Comparison of ENCODE assay signal across 13 cellular contexts in the genomic region with DNA sequence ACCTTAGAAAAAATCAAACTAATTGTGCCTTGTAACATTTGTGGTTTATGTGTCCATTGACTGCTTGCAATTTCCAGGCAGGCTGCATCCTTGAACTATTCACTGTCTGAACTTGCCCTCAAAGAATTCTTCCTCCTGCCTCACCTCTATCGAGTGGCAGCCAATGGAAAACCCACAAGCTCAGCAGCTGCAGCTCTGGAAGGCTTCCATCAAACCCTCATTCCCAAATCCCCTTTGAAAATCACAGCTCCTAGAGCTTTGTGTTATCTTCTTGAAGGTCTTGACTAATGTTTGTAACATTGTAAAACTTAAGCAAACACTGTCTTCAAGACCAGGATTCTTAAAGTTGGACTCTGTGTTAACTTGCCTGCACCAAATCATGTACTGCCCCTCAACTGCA.
DNase-seq lines count a peak whose midpoint lies in the region; ATAC-seq, FAIRE-seq and TF ChIP-seq lines count a peak whose summit lies in the region.
"Had no signal": no experiment of that assay in that cellular context is flagged by ENCODE, and none has a peak within 500 bp of the region (broad histone marks: within the 10 kb centered on the region; RNA-seq: fewer than 3 reads in every experiment).

No MANE protein-coding gene starts in this region.

- TF ChIP-seq CTCF in AG04449 (IDR thresholded peaks at IDR 0.05; ENCODE audit: insufficient read depth, low read length, missing control alignments), result no peak
- TF ChIP-seq CTCF in bronchial epithelial cell (IDR thresholded peaks at IDR 0.05; ENCODE audit: insufficient read depth, low read length, severe bottlenecking), result no peak
- TF ChIP-seq CTCF in mesothelial cell of epicardium (IDR thresholded peaks at IDR 0.05; ENCODE audit: unreplicated experiment), result no peak

- H3K27me3 Mint-ChIP-seq in mesothelial cell of epicardium (ENCODE audit: low read depth), result no peaks in the 10 kb centered on the region
- H3K27me3 Mint-ChIP-seq: activated T-helper 17 cell treated with anti-CD3 and anti-CD28 coated beads, Interleukin-2, amount 50 U/mL, for 72 hours; B cell had no signal

- ATAC-seq in activated naive CD4-positive, alpha-beta T cell treated with anti-CD3 and anti-CD28 coated beads, Interleukin-2, amount 50 U/mL, for 72 hours, result no peak
- ATAC-seq in GM18858 (IDR thresholded peaks at IDR 0.05; ENCODE audit: unreplicated experiment), result no peak
- ATAC-seq: activated CD4-positive, CD25-positive, alpha-beta regulatory T cell treated with anti-CD3 and anti-CD28 coated beads, Interleukin-2, amount 50 U/mL, for 24 hours; activated T-helper 17 cell treated with anti-CD3 and anti-CD28 coated beads, Interleukin-2, amount 50 U/mL, for 72 hours had no signal

- H3K4me3 Mint-ChIP-seq in mesothelial cell of epicardium, result no peak overlapping the region
- H3K4me3 Mint-ChIP-seq: activated T-helper 17 cell treated with anti-CD3 and anti-CD28 coated beads, Interleukin-2, amount 50 U/mL, for 72 hours; B cell had no signal

- H3K9me3 ChIP-seq in HAP-1, result no peaks in the 10 kb centered on the region
- H3K9me3 ChIP-seq: tibial nerve had no signal

- H3K36me3 ChIP-seq in bronchial epithelial cell (ENCODE audit: control insufficient read depth, insufficient read depth, low read length) (no peaks in the 10 kb centered on the region), HAP-1 (replicated peaks) (no peaks in the 10 kb centered on the region)
- H3K36me3 ChIP-seq: tibial nerve had no signal

- POLR2A ChIA-PET in AG04449 (lab: Yijun Ruan, JAX), result interaction anchor here (0.9 to 1.2 kb wide), 2 partner anchors 187 to 236 kb away, joined by 3 to 4 read pairs; no protein-coding TSS in a partner anchor

- FAIRE-seq in HTR-8/SVneo (lab: Jason Lieb, UNC), result peak; percentile 4
- no peak for FAIRE-seq in bronchial epithelial cell (lab: Jason Lieb, UNC)

- H3K27ac Mint-ChIP-seq in mesothelial cell of epicardium, result peak overlapping the region; percentile 94
- no peak overlapping the region for H3K27ac Mint-ChIP-seq in activated naive CD4-positive, alpha-beta T cell treated with anti-CD3 and anti-CD28 coated beads, Interleukin-2, amount 50 U/mL, for 72 hours
- H3K27ac Mint-ChIP-seq: activated T-helper 17 cell treated with anti-CD3 and anti-CD28 coated beads, Interleukin-2, amount 50 U/mL, for 72 hours; B cell had no signal

- no peaks in the 10 kb centered on the region for H3K27me3 ChIP-seq in bronchial epithelial cell (ENCODE audit: control insufficient read depth, insufficient read depth, low read length)
- no peaks in the 10 kb centered on the region for H3K27me3 ChIP-seq in HAP-1 (ENCODE audit: low read depth)
- H3K27me3 ChIP-seq: tibial nerve had no signal

- H3K4me3 ChIP-seq in AG04449 (ENCODE audit: low read depth, low read length) (no peak overlapping the region), bronchial epithelial cell (ENCODE audit: low read depth, low read length) (no peak overlapping the region), HAP-1 (no peak overlapping the region)
- H3K4me3 ChIP-seq: tibial nerve had no signal

- no peaks in the 10 kb centered on the region for H3K36me3 Mint-ChIP-seq in mesothelial cell of epicardium
- peaks cover 5 to 10% of the 10 kb centered on the region in 2 donors for H3K36me3 Mint-ChIP-seq in activated naive CD4-positive, alpha-beta T cell treated with anti-CD3 and anti-CD28 coated beads, Interleukin-2, amount 50 U/mL, for 72 hours

- in situ Hi-C loops in HAP-1 (cut with MboI; ENCODE audit: low sequenced_read_pairs), result no loop called here

- H3K9me3 Mint-ChIP-seq in mesothelial cell of epicardium, result no peaks in the 10 kb centered on the region
- H3K9me3 Mint-ChIP-seq in activated naive CD4-positive, alpha-beta T cell treated with anti-CD3 and anti-CD28 coated beads, Interleukin-2, amount 50 U/mL, for 72 hours, result no peaks in the 10 kb centered on the region
- H3K9me3 Mint-ChIP-seq: activated T-helper 17 cell treated with anti-CD3 and anti-CD28 coated beads, Interleukin-2, amount 50 U/mL, for 72 hours had no signal

- H3K4me1 Mint-ChIP-seq in mesothelial cell of epicardium, result peaks cover 35% of the 10 kb centered on the region

- peak; percentile 82 for DNase-seq in AG04449 (ENCODE audit: low read depth, low spot score)
- no peak for DNase-seq in HTR-8/SVneo (ENCODE audit: insufficient read length, low spot score)
- DNase-seq in bronchial epithelial cell (ENCODE audit: low read depth), result peak; percentile 88
- no peak for DNase-seq in mesothelial cell of epicardium (ENCODE audit: low spot score in 2 of 2, unreplicated experiment in 2 of 2)
- DNase-seq in HAP-1 (ENCODE audit: low spot score in 2 of 2), result no peak
- DNase-seq in activated naive CD4-positive, alpha-beta T cell treated with anti-CD3 and anti-CD28 coated beads, Interleukin-2, amount 50 U/mL, for 72 hours (ENCODE audit: low spot score in 2 of 2), result no peak
- no peak for DNase-seq in Kasumi-1 (lab: John Stamatoyannopoulos, UW)
- DNase-seq: retina had no signal

- CTCF ChIA-PET in AG04449 (lab: Yijun Ruan, JAX), result interaction anchor here (0.9 to 1.6 kb wide), 2 partner anchors 17 to 199 kb away, joined by 3 to 4 read pairs; no protein-coding TSS in a partner anchor

- peaks cover 15% of the 10 kb centered on the region for H3K4me1 ChIP-seq in HAP-1

Comparison
In these comparisons a context has a peak if more than half of its experiments do, and no peak if none do; other contexts are left out.
1. DNase-seq: peak in AG04449 (single experiment) and bronchial epithelial cell (single experiment); none in HTR-8/SVneo (single experiment), mesothelial cell of epicardium (0 of 2), HAP-1 (0 of 2), activated naive CD4-positive, alpha-beta T cell treated with anti-CD3 and anti-CD28 coated beads, Interleukin-2, amount 50 U/mL, for 72 hours (0 of 2) and Kasumi-1 (0 of 2).